ENCODE assay signal across 28 cellular contexts in the genomic region with DNA sequence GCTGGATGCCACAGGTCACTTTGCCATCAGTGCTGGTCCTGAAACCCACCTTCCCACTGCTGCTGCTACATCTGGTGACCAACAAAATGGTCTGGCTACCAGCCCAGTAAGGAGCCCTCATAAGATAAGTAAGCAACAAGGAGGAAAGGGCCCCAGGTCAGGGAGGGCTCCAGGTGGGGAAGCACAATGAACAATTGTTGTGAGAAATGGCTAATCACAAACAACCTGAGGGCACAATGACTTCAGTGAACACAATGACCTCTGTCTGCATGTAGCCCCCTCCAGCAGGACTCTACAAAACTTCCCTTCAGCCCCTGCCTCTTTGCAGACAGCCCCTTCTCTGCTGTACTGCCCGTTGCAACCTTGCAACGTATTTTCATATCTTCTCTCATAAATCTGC. TPM values are rescaled to one million over a fixed set of nuclear protein-coding genes. Genes with fewer than 3 reads are reported as not detected.
"Had no signal": no experiment of that assay in that cellular context is flagged by ENCODE, and none has a peak within 500 bp of the region (broad histone marks: within the 10 kb centered on the region; RNA-seq: fewer than 3 reads in every experiment).

No MANE protein-coding gene starts in this region.

- H3K4me3 ChIP-seq: adrenal gland, cardiac muscle cell, colonic mucosa, left ventricle myocardium inferior, sigmoid colon had no signal

- H3K4me3 Mint-ChIP-seq: activated naive CD4-positive, alpha-beta T cell treated with anti-CD3 and anti-CD28 coated beads for 36 hours; activated naive CD8-positive, alpha-beta T cell treated with anti-CD3 and anti-CD28 coated beads for 36 hours; activated T-cell treated with anti-CD3 and anti-CD28 coated beads, Interleukin-2, amount 50 U/mL, for 72 hours; brain; naive B cell; neural crest cell; stimulated activated memory B cell treated with anti-CD40 and anti-IgM and Interleukin-4, amounts not matched to agents 10 μg/mL and 1 μg/mL and 100 μg/mL, for 72 hours; stimulated activated naive CD8-positive, alpha-beta T cell treated with anti-CD3 and anti-CD28 coated beads, Interleukin-15, amount 100 ng/mL, for 72 hours had no signal

- DNase-seq: activated CD4-positive, alpha-beta T cell treated with anti-CD3 and anti-CD28 coated beads for 4 hours; activated CD4-positive, alpha-beta T cell treated with anti-CD3 and anti-CD28 coated beads, Interleukin-2, amount 50 U/mL, for 4 hours; activated naive CD4-positive, alpha-beta T cell treated with anti-CD3 and anti-CD28 coated beads for 36 hours; activated naive CD8-positive, alpha-beta T cell treated with anti-CD3 and anti-CD28 coated beads for 36 hours; activated T-cell treated with anti-CD3 and anti-CD28 coated beads for 4 hours; activated T-cell treated with anti-CD3 and anti-CD28 coated beads, Interleukin-2, amount 50 U/mL, for 72 hours; adrenal gland; aorta; cerebellar nuclear complex; colonic mucosa; effector CD8-positive, alpha-beta T cell; islet precursor cell; left ventricle myocardium inferior; naive B cell; sigmoid colon; small intestine; stimulated activated CD4-positive, alpha-beta T cell treated with anti-CD3 and anti-CD28 coated beads, Interleukin-1b, Interleukin-23, amount 100 ng/mL, for 48 hours; stimulated activated CD4-positive, alpha-beta T cell treated with anti-CD3 and anti-CD28 coated beads, Interleukin-4, amount 100 ng/mL, for 4 hours; stimulated activated CD8-positive, alpha-beta memory T cell treated with anti-CD3 and anti-CD28 coated beads, Interleukin-4, amount 100 ng/mL, for 48 hours; stimulated activated naive CD8-positive, alpha-beta T cell treated with anti-CD3 and anti-CD28 coated beads, Interleukin-15, amount 100 ng/mL, for 72 hours; substantia nigra had no signal

- H3K27ac ChIP-seq: cardiac muscle cell, colonic mucosa, left ventricle myocardium inferior, sigmoid colon, VCaP had no signal

- ATAC-seq: activated T-cell treated with anti-CD3 and anti-CD28 coated beads, Interleukin-2, amount 50 U/mL, for 72 hours; stimulated activated memory B cell treated with anti-CD40 and anti-IgM and Interleukin-4, amounts not matched to agents 10 μg/mL and 1 μg/mL and 100 μg/mL, for 72 hours; stimulated activated naive CD8-positive, alpha-beta T cell treated with anti-CD3 and anti-CD28 coated beads, Interleukin-15, amount 100 ng/mL, for 72 hours had no signal

- H3K9me3 ChIP-seq: adrenal gland, colonic mucosa, left ventricle myocardium inferior, sigmoid colon had no signal

- H3K27me3 ChIP-seq: adrenal gland, cardiac muscle cell, colonic mucosa, sigmoid colon had no signal

- H3K27me3 Mint-ChIP-seq: activated naive CD8-positive, alpha-beta T cell treated with anti-CD3 and anti-CD28 coated beads for 36 hours; progenitor cell of endocrine pancreas had no signal

- H3K36me3 Mint-ChIP-seq: activated naive CD8-positive, alpha-beta T cell treated with anti-CD3 and anti-CD28 coated beads for 36 hours; brain; naive B cell; stimulated activated memory B cell treated with anti-CD40 and anti-IgM and Interleukin-4, amounts not matched to agents 10 μg/mL and 1 μg/mL and 100 μg/mL, for 72 hours had no signal

- H3K36me3 ChIP-seq: adrenal gland, cardiac muscle cell, colonic mucosa, left ventricle myocardium inferior, sigmoid colon had no signal

- H3K9me3 Mint-ChIP-seq: activated naive CD4-positive, alpha-beta T cell treated with anti-CD3 and anti-CD28 coated beads for 36 hours had no signal

- H3K4me1 Mint-ChIP-seq: activated naive CD8-positive, alpha-beta T cell treated with anti-CD3 and anti-CD28 coated beads for 36 hours; brain; naive B cell; stimulated activated memory B cell treated with anti-CD40 and anti-IgM and Interleukin-4, amounts not matched to agents 10 μg/mL and 1 μg/mL and 100 μg/mL, for 72 hours; stimulated activated naive CD8-positive, alpha-beta T cell treated with anti-CD3 and anti-CD28 coated beads, Interleukin-15, amount 100 ng/mL, for 72 hours had no signal

- H3K4me1 ChIP-seq: adrenal gland, colonic mucosa, left ventricle myocardium inferior, sigmoid colon had no signal

- H3K27ac Mint-ChIP-seq: activated naive CD4-positive, alpha-beta T cell treated with anti-CD3 and anti-CD28 coated beads for 36 hours; activated naive CD8-positive, alpha-beta T cell treated with anti-CD3 and anti-CD28 coated beads for 36 hours; activated T-cell treated with anti-CD3 and anti-CD28 coated beads, Interleukin-2, amount 50 U/mL, for 72 hours; naive B cell; progenitor cell of endocrine pancreas; stimulated activated memory B cell treated with anti-CD40 and anti-IgM and Interleukin-4, amounts not matched to agents 10 μg/mL and 1 μg/mL and 100 μg/mL, for 72 hours; stimulated activated naive CD8-positive, alpha-beta T cell treated with anti-CD3 and anti-CD28 coated beads, Interleukin-15, amount 100 ng/mL, for 72 hours had no signal

RNA-seq across cellular contexts. Expression of gene FBLN1, which starts 19.4 kb away (rescaled TPM):
- total RNA-seq: activated naive CD4-positive, alpha-beta T cell treated with anti-CD3 and anti-CD28 coated beads for 36 hours; activated T-cell treated with anti-CD3 and anti-CD28 coated beads, Interleukin-2, amount 50 U/mL, for 72 hours; T-helper 1 cell treated with Interleukin-12 subunit alpha and Interleukin-12 subunit beta and Interleukin-4 antibody, amounts not matched to agents 30 ng/mL and 1 ng/mL, for 36 hours had no signal
